Comparison of ENCODE assay signal across 14 cellular contexts in genomic region chr22:41178425-41178975, GRCh38. TPM values are rescaled to one million over a fixed set of nuclear protein-coding genes. Genes with fewer than 3 reads are reported as not detected.
DNase-seq lines count a peak whose midpoint lies in the region; ATAC-seq and TF ChIP-seq lines count a peak whose summit lies in the region.
"Had no signal": no experiment of that assay in that cellular context is flagged by ENCODE, and none has a peak within 500 bp of the region (broad histone marks: within the 10 kb centered on the region; RNA-seq: fewer than 3 reads in every experiment).

No MANE protein-coding gene starts in this region.

- peaks cover 7% of the 10 kb centered on the region for H3K4me1 Mint-ChIP-seq in Caco-2 (ENCODE audit: low read depth, unreplicated experiment)
- H3K4me1 Mint-ChIP-seq in progenitor cell of endocrine pancreas (ENCODE audit: low read depth), result no peaks in the 10 kb centered on the region

- ATAC-seq in GM19463 (IDR thresholded peaks at IDR 0.05; ENCODE audit: unreplicated experiment), result no peak
- ATAC-seq: lower lobe of right lung had no signal

- POLR2A ChIA-PET in Caco-2 (lab: Charles Lee), result no interaction called here

- intact Hi-C loops in Caco-2 (cut with micrococcal nuclease; ENCODE audit: unreplicated experiment), result no loop called here
- intact Hi-C loops in head of caudate nucleus (cut with DNase I), result no loop called here

- DNase-seq in Caco-2 (no peak), head of caudate nucleus (peak in 41 of 42 donors; percentile 42 to 91 (median 74)), progenitor cell of endocrine pancreas (ENCODE audit: low spot score, unreplicated experiment) (no peak), HPDE6-E6E7 (ENCODE audit: extremely low spot score) (no peak), NCI-H187 (lab: John Stamatoyannopoulos, UW) (no peak)
- peak; percentile 46 for DNase-seq in activated CD8-positive, alpha-beta memory T cell treated with anti-CD3 and anti-CD28 coated beads, Interleukin-2, amount 50 U/mL, for 48 hours
- DNase-seq: lower lobe of right lung; NCI-H446 treated with DMSO at 0.1 percent for 48 hours; stimulated activated CD4-positive, alpha-beta T cell treated with anti-CD3 and anti-CD28 coated beads, Interleukin-2, amount 100 ng/mL, for 48 hours; stimulated activated naive CD4-positive, alpha-beta T cell had no signal

- H3K36me3 ChIP-seq in Caco-2 (ENCODE audit: control insufficient read depth, insufficient read depth, low read length), result peaks cover 8% of the 10 kb centered on the region

- no peaks in the 10 kb centered on the region for H3K9me3 ChIP-seq in Caco-2
- H3K9me3 ChIP-seq: ascending aorta, lower lobe of right lung had no signal

- BruUV-seq in Caco-2 (replicated peaks; lab: Mats Ljungman, UMichigan), result no TSS peak

- peak overlapping the region; percentile 68 for H3K27ac Mint-ChIP-seq in Caco-2 (ENCODE audit: unreplicated experiment)
- peak overlapping the region; percentile 90 for H3K27ac Mint-ChIP-seq in progenitor cell of endocrine pancreas
- H3K27ac Mint-ChIP-seq: T-helper 2 cell treated with Interferon-gamma antibody and Interleukin-4, amounts not matched to agents 5 μg/mL and 100 μg/mL, for 36 hours had no signal

- TF ChIP-seq CTCF in Caco-2 (IDR thresholded peaks at IDR 0.05; ENCODE audit: insufficient read depth in 1 of 2, low read depth in 1 of 2, low read length in 1 of 2, severe bottlenecking in 1 of 2, unreplicated experiment in 1 of 2) (no peak), progenitor cell of endocrine pancreas (IDR thresholded peaks at IDR 0.05; ENCODE audit: unreplicated experiment) (no peak)

- H3K9me3 Mint-ChIP-seq in Caco-2 (ENCODE audit: unreplicated experiment) (no peaks in the 10 kb centered on the region), progenitor cell of endocrine pancreas (ENCODE audit: low read depth) (no peaks in the 10 kb centered on the region)
- H3K9me3 Mint-ChIP-seq: T-helper 2 cell treated with Interferon-gamma antibody and Interleukin-4, amounts not matched to agents 5 μg/mL and 100 μg/mL, for 36 hours had no signal

- H3K4me1 ChIP-seq in Caco-2, result peaks cover 4% of the 10 kb centered on the region
- H3K4me1 ChIP-seq: ascending aorta, parathyroid adenoma had no signal

- no peak overlapping the region for H3K4me3 ChIP-seq in Caco-2 (ENCODE audit: low read depth, low read length)
- H3K4me3 ChIP-seq: ascending aorta, lower lobe of right lung had no signal

- H3K36me3 Mint-ChIP-seq in Caco-2 (ENCODE audit: insufficient read depth, unreplicated experiment) (peaks cover 89% of the 10 kb centered on the region), progenitor cell of endocrine pancreas (ENCODE audit: insufficient read depth) (peaks cover 30% of the 10 kb centered on the region)

- H3K27me3 Mint-ChIP-seq in Caco-2 (ENCODE audit: insufficient read depth, unreplicated experiment) (no peaks in the 10 kb centered on the region), progenitor cell of endocrine pancreas (no peaks in the 10 kb centered on the region)

- no peak overlapping the region for H3K4me3 Mint-ChIP-seq in Caco-2 (ENCODE audit: unreplicated experiment)
- H3K4me3 Mint-ChIP-seq in progenitor cell of endocrine pancreas (ENCODE audit: low read depth), result no peak overlapping the region
- H3K4me3 Mint-ChIP-seq: T-helper 2 cell treated with Interferon-gamma antibody and Interleukin-4, amounts not matched to agents 5 μg/mL and 100 μg/mL, for 36 hours had no signal

- CTCF ChIA-PET in Caco-2 (lab: Charles Lee), result no interaction called here

- H3K27me3 ChIP-seq in Caco-2 (replicated peaks; ENCODE audit: control insufficient read depth, insufficient read depth, low read length), result no peaks in the 10 kb centered on the region
- H3K27me3 ChIP-seq: ascending aorta had no signal

RNA-seq across cellular contexts. Expression of gene L3MBTL2, which starts 26.6 kb away (rescaled TPM):
- 18.8 and 24.3 TPM in 2 replicates for total RNA-seq in Caco-2 (2022)
- total RNA-seq in progenitor cell of endocrine pancreas, result 28.8 and 30.3 TPM in 2 replicates

Comparison
In these comparisons a context has a peak if more than half of its experiments do, and no peak if none do; other contexts are left out.
1. DNase-seq: peak in activated CD8-positive, alpha-beta memory T cell treated with anti-CD3 and anti-CD28 coated beads, Interleukin-2, amount 50 U/mL, for 48 hours (single experiment) and head of caudate nucleus (41 of 42); none in Caco-2 (0 of 2), progenitor cell of endocrine pancreas (single experiment), HPDE6-E6E7 (single experiment) and NCI-H187 (0 of 2).